Comparison of ENCODE assay signal across 9 cellular contexts in genomic region chrX:75603833-75604232, GRCh38.
DNase-seq lines count a peak whose midpoint lies in the region; ATAC-seq and TF ChIP-seq lines count a peak whose summit lies in the region.
"Had no signal": no experiment of that assay in that cellular context is flagged by ENCODE, and none has a peak within 500 bp of the region (broad histone marks: within the 10 kb centered on the region; RNA-seq: fewer than 3 reads in every experiment).

No MANE protein-coding gene starts in this region.

- DNase-seq in AG08395 (ENCODE audit: low spot score) (peak; percentile 37), NCI-H2196 (lab: John Stamatoyannopoulos, UW; ENCODE audit: unreplicated experiment) (peak; percentile 18), cerebellar cortex (ENCODE audit: low spot score) (peak; percentile 49), mucosa of descending colon (no peak), ecto neural progenitor cell (ENCODE audit: low spot score) (no peak)
- no peak for DNase-seq in activated naive CD4-positive, alpha-beta T cell (lab: John Stamatoyannopoulos, UW)
- no peak for DNase-seq in activated T-cell treated with anti-CD3 and anti-CD28 coated beads, Interleukin-2, amount 50 U/mL, for 1 hour
- DNase-seq: activated naive CD8-positive, alpha-beta T cell treated with anti-CD3 and anti-CD28 coated beads, Interleukin-2, amount 10 ng/mL, durations not matched to agents 7 days and 5 days had no signal

- TF ChIP-seq CTCF in GM12875 (IDR thresholded peaks at IDR 0.05; ENCODE audit: borderline replicate concordance, insufficient read depth, low read depth, low read length) (peak; percentile 46; the same call in 1 of the 2 replicates), mucosa of descending colon (IDR thresholded peaks at IDR 0.05) (peak; percentile 33)

- no peaks in the 10 kb centered on the region for H3K36me3 ChIP-seq in mucosa of descending colon (ENCODE audit: low read depth)

- H3K9me3 ChIP-seq in mucosa of descending colon: no peaks in the 10 kb centered on the region

- no peak for ATAC-seq in mucosa of descending colon

- H3K4me3 ChIP-seq in GM12875 (ENCODE audit: low read depth, low read length) (no peak overlapping the region), mucosa of descending colon (no peak overlapping the region)

- no peaks in the 10 kb centered on the region for H3K4me1 ChIP-seq in mucosa of descending colon (ENCODE audit: low read depth)

- intact Hi-C loops in mucosa of descending colon (cut with DNase I, micrococcal nuclease): no loop called here

Comparison
In these comparisons a context has a peak if more than half of its experiments do, and no peak if none do; other contexts are left out.
1. DNase-seq: peak in AG08395 (single experiment), NCI-H2196 (single experiment) and cerebellar cortex (single experiment); none in mucosa of descending colon (0 of 3), activated naive CD4-positive, alpha-beta T cell (0 of 4), ecto neural progenitor cell (single experiment) and activated T-cell treated with anti-CD3 and anti-CD28 coated beads, Interleukin-2, amount 50 U/mL, for 1 hour (single experiment).